Comparison of ENCODE assay signal across 1 cellular context in the genomic region with DNA sequence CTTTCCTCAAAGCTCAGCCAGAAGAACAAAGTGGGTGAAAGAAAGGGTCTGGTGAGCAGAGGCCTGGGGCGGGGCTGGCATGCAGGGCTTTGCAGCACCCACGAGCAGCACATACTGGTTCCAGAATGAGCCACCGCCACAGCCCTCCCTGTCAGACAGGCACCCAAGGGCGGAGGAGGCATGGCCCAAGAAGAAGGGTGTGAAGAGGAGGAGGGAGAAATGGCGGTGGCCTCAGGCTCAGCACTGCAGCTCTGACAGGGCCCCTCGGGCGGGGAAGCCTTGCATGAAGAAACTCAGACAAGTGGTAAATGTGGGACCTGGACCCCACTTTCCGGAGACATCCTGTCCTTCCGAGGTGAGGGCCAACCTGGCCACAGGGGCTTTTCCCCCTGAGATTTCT.
TF ChIP-seq lines count a peak whose summit lies in the region.

No MANE protein-coding gene starts in this region.

TF ChIP-seq in HepG2, 621 proteins besides CTCF, POLR2A, EP300 and RAD21:
- TF ChIP-seq, protein P1, sequence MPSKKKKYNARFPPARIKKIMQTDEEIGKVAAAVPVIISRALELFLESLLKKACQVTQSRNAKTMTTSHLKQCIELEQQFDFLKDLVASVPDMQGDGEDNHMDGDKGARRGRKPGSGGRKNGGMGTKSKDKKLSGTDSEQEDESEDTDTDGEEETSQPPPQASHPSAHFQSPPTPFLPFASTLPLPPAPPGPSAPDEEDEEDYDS (CRISPR knock-in tag; IDR thresholded peaks at IDR 0.05): no peak
- no peak for TF ChIP-seq HNRNPLL (IDR thresholded peaks at IDR 0.05; ENCODE audit: low read depth, low read length, poor library complexity, severe bottlenecking)
- no peak for TF ChIP-seq ZNF629 (CRISPR knock-in tag; conservative IDR thresholded peaks at IDR 0.05)
- TF ChIP-seq, protein P2, sequence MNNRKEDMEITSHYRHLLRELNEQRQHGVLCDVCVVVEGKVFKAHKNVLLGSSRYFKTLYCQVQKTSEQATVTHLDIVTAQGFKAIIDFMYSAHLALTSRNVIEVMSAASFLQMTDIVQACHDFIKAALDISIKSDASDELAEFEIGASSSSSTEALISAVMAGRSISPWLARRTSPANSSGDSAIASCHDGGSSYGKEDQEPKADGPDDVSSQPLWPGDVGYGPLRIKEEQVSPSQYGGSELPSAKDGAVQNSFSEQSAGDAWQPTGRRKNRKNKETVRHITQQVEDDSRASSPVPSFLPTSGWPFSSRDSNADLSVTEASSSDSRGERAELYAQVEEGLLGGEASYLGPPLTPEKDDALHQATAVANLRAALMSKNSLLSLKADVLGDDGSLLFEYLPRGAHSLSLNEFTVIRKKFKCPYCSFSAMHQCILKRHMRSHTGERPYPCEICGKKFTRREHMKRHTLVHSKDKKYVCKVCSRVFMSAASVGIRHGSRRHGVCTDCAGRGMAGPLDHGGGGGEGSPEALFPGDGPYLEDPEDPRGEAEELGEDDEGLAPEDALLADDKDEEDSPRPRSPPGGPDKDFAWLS (CRISPR knock-in tag; IDR thresholded peaks at IDR 0.05; ENCODE audit: borderline replicate concordance): no peak
- TF ChIP-seq, protein P3, sequence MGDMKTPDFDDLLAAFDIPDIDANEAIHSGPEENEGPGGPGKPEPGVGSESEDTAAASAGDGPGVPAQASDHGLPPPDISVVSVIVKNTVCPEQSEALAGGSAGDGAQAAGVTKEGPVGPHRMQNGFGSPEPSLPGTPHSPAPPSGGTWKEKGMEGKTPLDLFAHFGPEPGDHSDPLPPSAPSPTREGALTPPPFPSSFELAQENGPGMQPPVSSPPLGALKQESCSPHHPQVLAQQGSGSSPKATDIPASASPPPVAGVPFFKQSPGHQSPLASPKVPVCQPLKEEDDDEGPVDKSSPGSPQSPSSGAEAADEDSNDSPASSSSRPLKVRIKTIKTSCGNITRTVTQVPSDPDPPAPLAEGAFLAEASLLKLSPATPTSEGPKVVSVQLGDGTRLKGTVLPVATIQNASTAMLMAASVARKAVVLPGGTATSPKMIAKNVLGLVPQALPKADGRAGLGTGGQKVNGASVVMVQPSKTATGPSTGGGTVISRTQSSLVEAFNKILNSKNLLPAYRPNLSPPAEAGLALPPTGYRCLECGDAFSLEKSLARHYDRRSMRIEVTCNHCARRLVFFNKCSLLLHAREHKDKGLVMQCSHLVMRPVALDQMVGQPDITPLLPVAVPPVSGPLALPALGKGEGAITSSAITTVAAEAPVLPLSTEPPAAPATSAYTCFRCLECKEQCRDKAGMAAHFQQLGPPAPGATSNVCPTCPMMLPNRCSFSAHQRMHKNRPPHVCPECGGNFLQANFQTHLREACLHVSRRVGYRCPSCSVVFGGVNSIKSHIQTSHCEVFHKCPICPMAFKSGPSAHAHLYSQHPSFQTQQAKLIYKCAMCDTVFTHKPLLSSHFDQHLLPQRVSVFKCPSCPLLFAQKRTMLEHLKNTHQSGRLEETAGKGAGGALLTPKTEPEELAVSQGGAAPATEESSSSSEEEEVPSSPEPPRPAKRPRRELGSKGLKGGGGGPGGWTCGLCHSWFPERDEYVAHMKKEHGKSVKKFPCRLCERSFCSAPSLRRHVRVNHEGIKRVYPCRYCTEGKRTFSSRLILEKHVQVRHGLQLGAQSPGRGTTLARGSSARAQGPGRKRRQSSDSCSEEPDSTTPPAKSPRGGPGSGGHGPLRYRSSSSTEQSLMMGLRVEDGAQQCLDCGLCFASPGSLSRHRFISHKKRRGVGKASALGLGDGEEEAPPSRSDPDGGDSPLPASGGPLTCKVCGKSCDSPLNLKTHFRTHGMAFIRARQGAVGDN (CRISPR knock-in tag; IDR thresholded peaks at IDR 0.05): no peak
- no peak for TF ChIP-seq SUZ12 (IDR thresholded peaks at IDR 0.05; ENCODE audit: low read depth, low read length)
- no peak for TF ChIP-seq ZKSCAN1 (IDR thresholded peaks at IDR 0.05; ENCODE audit: low read length)
- TF ChIP-seq ZBTB42 (CRISPR knock-in tag; IDR thresholded peaks at IDR 0.05): no peak
- TF ChIP-seq, protein P4, sequence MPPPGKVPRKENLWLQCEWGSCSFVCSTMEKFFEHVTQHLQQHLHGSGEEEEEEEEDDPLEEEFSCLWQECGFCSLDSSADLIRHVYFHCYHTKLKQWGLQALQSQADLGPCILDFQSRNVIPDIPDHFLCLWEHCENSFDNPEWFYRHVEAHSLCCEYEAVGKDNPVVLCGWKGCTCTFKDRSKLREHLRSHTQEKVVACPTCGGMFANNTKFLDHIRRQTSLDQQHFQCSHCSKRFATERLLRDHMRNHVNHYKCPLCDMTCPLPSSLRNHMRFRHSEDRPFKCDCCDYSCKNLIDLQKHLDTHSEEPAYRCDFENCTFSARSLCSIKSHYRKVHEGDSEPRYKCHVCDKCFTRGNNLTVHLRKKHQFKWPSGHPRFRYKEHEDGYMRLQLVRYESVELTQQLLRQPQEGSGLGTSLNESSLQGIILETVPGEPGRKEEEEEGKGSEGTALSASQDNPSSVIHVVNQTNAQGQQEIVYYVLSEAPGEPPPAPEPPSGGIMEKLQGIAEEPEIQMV (CRISPR knock-in tag; IDR thresholded peaks at IDR 0.05; ENCODE audit: low read depth): no peak
- TF ChIP-seq, protein P5, sequence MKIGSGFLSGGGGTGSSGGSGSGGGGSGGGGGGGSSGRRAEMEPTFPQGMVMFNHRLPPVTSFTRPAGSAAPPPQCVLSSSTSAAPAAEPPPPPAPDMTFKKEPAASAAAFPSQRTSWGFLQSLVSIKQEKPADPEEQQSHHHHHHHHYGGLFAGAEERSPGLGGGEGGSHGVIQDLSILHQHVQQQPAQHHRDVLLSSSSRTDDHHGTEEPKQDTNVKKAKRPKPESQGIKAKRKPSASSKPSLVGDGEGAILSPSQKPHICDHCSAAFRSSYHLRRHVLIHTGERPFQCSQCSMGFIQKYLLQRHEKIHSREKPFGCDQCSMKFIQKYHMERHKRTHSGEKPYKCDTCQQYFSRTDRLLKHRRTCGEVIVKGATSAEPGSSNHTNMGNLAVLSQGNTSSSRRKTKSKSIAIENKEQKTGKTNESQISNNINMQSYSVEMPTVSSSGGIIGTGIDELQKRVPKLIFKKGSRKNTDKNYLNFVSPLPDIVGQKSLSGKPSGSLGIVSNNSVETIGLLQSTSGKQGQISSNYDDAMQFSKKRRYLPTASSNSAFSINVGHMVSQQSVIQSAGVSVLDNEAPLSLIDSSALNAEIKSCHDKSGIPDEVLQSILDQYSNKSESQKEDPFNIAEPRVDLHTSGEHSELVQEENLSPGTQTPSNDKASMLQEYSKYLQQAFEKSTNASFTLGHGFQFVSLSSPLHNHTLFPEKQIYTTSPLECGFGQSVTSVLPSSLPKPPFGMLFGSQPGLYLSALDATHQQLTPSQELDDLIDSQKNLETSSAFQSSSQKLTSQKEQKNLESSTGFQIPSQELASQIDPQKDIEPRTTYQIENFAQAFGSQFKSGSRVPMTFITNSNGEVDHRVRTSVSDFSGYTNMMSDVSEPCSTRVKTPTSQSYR (CRISPR knock-in tag; IDR thresholded peaks at IDR 0.05; ENCODE audit: borderline replicate concordance): no peak
- TF ChIP-seq ARID2 (CRISPR knock-in tag; IDR thresholded peaks at IDR 0.05; ENCODE audit: borderline replicate concordance): no peak
- no peak for TF ChIP-seq KLF11 (CRISPR knock-in tag; IDR thresholded peaks at IDR 0.05)
- no peak for TF ChIP-seq ZNF589 (CRISPR knock-in tag; conservative IDR thresholded peaks at IDR 0.05)
- TF ChIP-seq ZNF501 (CRISPR knock-in tag; IDR thresholded peaks at IDR 0.05): no peak
